1 cellular context compared by ENCODE assay signal in the genomic region with DNA sequence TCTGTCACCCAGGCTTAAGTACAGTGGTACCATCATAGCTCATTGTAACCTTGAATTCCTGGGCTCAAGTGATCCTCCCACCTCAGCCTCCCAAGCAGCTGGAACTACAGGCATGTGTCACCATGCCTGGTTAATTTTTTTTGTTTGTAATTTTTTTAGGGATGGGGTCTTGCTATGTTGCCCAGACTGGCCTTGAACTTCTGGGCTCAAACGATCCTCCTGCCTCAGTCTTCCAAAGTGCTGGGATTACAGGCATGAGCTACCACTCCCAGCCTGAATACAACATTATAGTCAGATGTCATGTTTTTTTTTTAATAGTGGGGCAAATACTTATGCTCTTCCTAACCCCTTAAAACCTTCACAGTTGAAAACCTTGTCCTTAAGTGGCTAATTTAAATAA. TPM values are rescaled to one million over a fixed set of nuclear protein-coding genes. Genes with fewer than 3 reads are reported as not detected.
"Had no signal": no experiment of that assay in that cellular context is flagged by ENCODE, and none has a peak within 500 bp of the region (broad histone marks: within the 10 kb centered on the region; RNA-seq: fewer than 3 reads in every experiment).

No MANE protein-coding gene starts in this region.

RNA-seq across cellular contexts. Expression of gene HACD1, which starts 27.9 kb away (rescaled TPM):
- total RNA-seq: OCI-LY7 had no signal
